ENCODE assay signal across 3 cellular contexts in the genomic region with DNA sequence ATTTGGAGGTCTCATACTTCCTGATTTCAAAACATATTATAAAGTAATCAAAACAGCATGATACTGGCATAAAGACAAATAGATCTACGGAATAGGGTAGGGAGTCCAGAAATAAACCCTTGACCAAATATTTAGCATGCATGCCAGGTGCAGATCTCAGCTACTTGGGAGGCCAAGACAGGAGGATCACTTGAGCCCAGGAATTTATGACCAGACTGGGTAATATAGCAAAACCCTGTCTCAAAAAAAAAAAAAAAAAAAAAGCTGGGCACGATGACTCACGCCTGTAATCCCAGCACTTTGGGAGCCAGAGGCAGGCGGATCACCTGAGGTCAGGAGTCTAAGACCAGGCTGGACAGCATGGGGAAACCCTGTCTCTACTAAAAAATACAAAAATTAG. TPM values are rescaled to one million over a fixed set of nuclear protein-coding genes. Genes with fewer than 3 reads are reported as not detected.
"Had no signal": no experiment of that assay in that cellular context is flagged by ENCODE, and none has a peak within 500 bp of the region (broad histone marks: within the 10 kb centered on the region; RNA-seq: fewer than 3 reads in every experiment).

No MANE protein-coding gene starts in this region.

RNA-seq across cellular contexts. Expression of gene NCF1, which starts 56.1 kb away (rescaled TPM):
- total RNA-seq: neural crest cell, osteoblast, vagina had no signal
